In genomic region chr20:50731055-50731929, GRCh38 we compare ENCODE assay signal across 1 cellular context.
TF ChIP-seq lines count a peak whose summit lies in the region.

TSS of gene PARD6B (plus strand) at chr20:50731580. CDS start at chr20:50731787, 207 bp downstream.

TF ChIP-seq in HepG2, 621 proteins besides CTCF, POLR2A, EP300 and RAD21 (continued from another document and continues in another):
- TF ChIP-seq ZBTB44 (CRISPR knock-in tag; IDR thresholded peaks at IDR 0.05) (no peak; the same call in 1 of the 2 replicates), ZNF709 (CRISPR knock-in tag; IDR thresholded peaks at IDR 0.05) (peak; percentile 98), ZNF12 (CRISPR knock-in tag; IDR thresholded peaks at IDR 0.05) (peak; percentile 29; the same call in 1 of the 2 replicates), ZNF589 (CRISPR knock-in tag; conservative IDR thresholded peaks at IDR 0.05) (peak; percentile 79; the same call in 1 of the 2 replicates), MYC (CRISPR knock-in tag; IDR thresholded peaks at IDR 0.05; ENCODE audit: borderline replicate concordance) (peak; percentile 85; the same call in 1 of the 2 replicates), IKZF1 (IDR thresholded peaks at IDR 0.05) (no peak), HES4 (CRISPR knock-in tag; IDR thresholded peaks at IDR 0.05; ENCODE audit: borderline replicate concordance) (peak; percentile 99), ADNP (CRISPR knock-in tag; IDR thresholded peaks at IDR 0.05) (0 out of 2 replicates have a peak, but pooled peaks have one; percentile 9), ZNF282 (IDR thresholded peaks at IDR 0.05; ENCODE audit: partially characterized antibody) (no peak), MTA3 (CRISPR knock-in tag; IDR thresholded peaks at IDR 0.05) (no peak), SIX1 (CRISPR knock-in tag; IDR thresholded peaks at IDR 0.05; ENCODE audit: borderline replicate concordance) (no peak), KDM2A (CRISPR knock-in tag; IDR thresholded peaks at IDR 0.05; ENCODE audit: borderline replicate concordance, low read depth) (peak; percentile 89), ZNF160 (CRISPR knock-in tag; IDR thresholded peaks at IDR 0.05) (peak; percentile 87), NFYC (CRISPR knock-in tag; IDR thresholded peaks at IDR 0.05) (peak; percentile 93), YEATS2 (CRISPR knock-in tag; IDR thresholded peaks at IDR 0.05; ENCODE audit: borderline replicate concordance) (peak; percentile 65), HIC2 (CRISPR knock-in tag; IDR thresholded peaks at IDR 0.05; ENCODE audit: low read depth) (no peak; the same call in 1 of the 2 replicates), ATF7-NPFF (CRISPR knock-in tag; IDR thresholded peaks at IDR 0.05; ENCODE audit: low read depth) (peak; percentile 72; the same call in 1 of the 2 replicates), GMEB1 (CRISPR knock-in tag; IDR thresholded peaks at IDR 0.05; ENCODE audit: borderline replicate concordance) (peak; percentile 87), ZNF326 (CRISPR knock-in tag; IDR thresholded peaks at IDR 0.05; ENCODE audit: borderline replicate concordance) (no peak), NFAT5 (CRISPR knock-in tag; IDR thresholded peaks at IDR 0.05) (peak; percentile 83), STAT6 (CRISPR knock-in tag; IDR thresholded peaks at IDR 0.05; ENCODE audit: borderline replicate concordance) (peak; percentile 10; the same call in 1 of the 2 replicates), BRCA1 (CRISPR knock-in tag; IDR thresholded peaks at IDR 0.05) (no peak), SYNCRIP (IDR thresholded peaks at IDR 0.05; ENCODE audit: insufficient read depth, low read depth, low read length) (no peak), KLF6 (CRISPR knock-in tag; IDR thresholded peaks at IDR 0.05) (peak; percentile 89), SNAPC5 (CRISPR knock-in tag; IDR thresholded peaks at IDR 0.05; ENCODE audit: borderline replicate concordance) (no peak), ZNF646 (CRISPR knock-in tag; IDR thresholded peaks at IDR 0.05) (no peak), ZNF652 (CRISPR knock-in tag; IDR thresholded peaks at IDR 0.05; ENCODE audit: borderline replicate concordance, low read depth) (no peak), PAF1 (CRISPR knock-in tag; IDR thresholded peaks at IDR 0.05) (no peak), NBN (conservative IDR thresholded peaks at IDR 0.05) (no peak), ATF3 (CRISPR knock-in tag; IDR thresholded peaks at IDR 0.05) (peak; percentile 65; the same call in 1 of the 2 replicates), ZNF549 (CRISPR knock-in tag; IDR thresholded peaks at IDR 0.05) (peak; percentile 69; the same call in 1 of the 2 replicates), ZNF331 (CRISPR knock-in tag; IDR thresholded peaks at IDR 0.05) (peak; percentile 71), TMF1 (CRISPR knock-in tag; IDR thresholded peaks at IDR 0.05; ENCODE audit: low read depth) (no peak; the same call in 1 of the 2 replicates), ZSCAN29 (CRISPR knock-in tag; conservative IDR thresholded peaks at IDR 0.05) (peak; percentile 51; the same call in 1 of the 2 replicates), HOXA3 (CRISPR knock-in tag; IDR thresholded peaks at IDR 0.05) (peak; percentile 85), ZNF619 (CRISPR knock-in tag; IDR thresholded peaks at IDR 0.05) (peak; percentile 9; the same call in 1 of the 2 replicates), HMG20A (CRISPR knock-in tag; IDR thresholded peaks at IDR 0.05; ENCODE audit: borderline replicate concordance) (no peak; the same call in 1 of the 2 replicates), ZBTB7A (CRISPR knock-in tag; IDR thresholded peaks at IDR 0.05) (0 out of 2 replicates have a peak, but pooled peaks have one; percentile 28)
